Comparison of ENCODE assay signal across 8 cellular contexts in the genomic region with DNA sequence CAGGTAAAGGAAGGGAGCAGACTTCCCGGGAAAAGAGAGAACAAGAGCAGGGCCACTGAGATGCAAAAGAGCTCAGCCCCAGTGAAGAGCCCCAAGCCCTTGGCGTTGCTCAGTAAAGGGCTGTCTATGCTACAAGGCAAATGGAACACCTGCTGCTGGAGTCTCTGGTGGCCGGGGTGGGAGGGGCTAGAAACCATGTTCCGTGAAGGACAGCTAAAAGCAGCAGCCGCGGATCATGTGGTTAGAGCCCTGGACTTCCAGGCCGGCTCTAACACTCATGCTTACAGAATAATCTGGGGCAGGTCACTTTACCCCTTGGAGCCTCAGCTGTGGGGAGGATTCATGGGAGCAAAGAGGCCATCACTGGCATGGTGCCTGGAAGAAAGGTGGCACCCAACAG. TPM values are rescaled to one million over a fixed set of nuclear protein-coding genes. Genes with fewer than 3 reads are reported as not detected.
DNase-seq lines count a peak whose midpoint lies in the region; ATAC-seq and TF ChIP-seq lines count a peak whose summit lies in the region.

No MANE protein-coding gene starts in this region.

- H3K4me1 ChIP-seq in ascending aorta (peaks cover 5 to 6% of the 10 kb centered on the region in 2 donors), gastroesophageal sphincter (peaks cover 0 to 14% (median 3%) of the 10 kb centered on the region in 3 donors)

- H3K4me3 ChIP-seq in ascending aorta (no peak overlapping the region), gastroesophageal sphincter (no peak overlapping the region)

- peaks cover 94% of the 10 kb centered on the region for H3K36me3 Mint-ChIP-seq in activated T-helper 17 cell treated with anti-CD3 and anti-CD28 coated beads, Interleukin-2, amount 50 U/mL, for 72 hours (ENCODE audit: low read depth)

- H3K27me3 ChIP-seq in ascending aorta (no peaks in the 10 kb centered on the region), gastroesophageal sphincter (peaks cover 9% of the 10 kb centered on the region)

- H3K27ac Mint-ChIP-seq in activated T-helper 17 cell treated with anti-CD3 and anti-CD28 coated beads, Interleukin-2, amount 50 U/mL, for 72 hours = no peak overlapping the region

- H3K27ac ChIP-seq in ascending aorta = peak overlapping the region; percentile 22 to 64
- peak overlapping the region in 2 of 4 donors; percentile 52 to 72 for H3K27ac ChIP-seq in gastroesophageal sphincter

- no peaks in the 10 kb centered on the region for H3K9me3 Mint-ChIP-seq in activated T-helper 17 cell treated with anti-CD3 and anti-CD28 coated beads, Interleukin-2, amount 50 U/mL, for 72 hours

- H3K9me3 ChIP-seq in ascending aorta = no peaks in the 10 kb centered on the region
- H3K9me3 ChIP-seq in gastroesophageal sphincter = no peaks in the 10 kb centered on the region

- intact Hi-C loops in ascending aorta (cut with DNase I) = no loop called here

- peaks cover 33% of the 10 kb centered on the region for H3K4me1 Mint-ChIP-seq in activated T-helper 17 cell treated with anti-CD3 and anti-CD28 coated beads, Interleukin-2, amount 50 U/mL, for 72 hours

- TF ChIP-seq POLR2A in gastroesophageal sphincter (IDR thresholded peaks at IDR 0.05) = no peak

- H3K4me3 Mint-ChIP-seq in activated T-helper 17 cell treated with anti-CD3 and anti-CD28 coated beads, Interleukin-2, amount 50 U/mL, for 72 hours = no peak overlapping the region

- no peak for TF ChIP-seq EP300 in gastroesophageal sphincter (IDR thresholded peaks at IDR 0.05)

- ATAC-seq in GM21447 (IDR thresholded peaks at IDR 0.05; ENCODE audit: unreplicated experiment) = peak; percentile 62
- ATAC-seq in gastroesophageal sphincter = no peak
- ATAC-seq in left lobe of liver = no peak
- no peak for ATAC-seq in activated T-helper 17 cell treated with anti-CD3 and anti-CD28 coated beads, Interleukin-2, amount 50 U/mL, for 72 hours (replicated peaks)

- no peak for TF ChIP-seq CTCF in ascending aorta (IDR thresholded peaks at IDR 0.05)
- TF ChIP-seq CTCF in gastroesophageal sphincter (IDR thresholded peaks at IDR 0.05) = no peak

- 20 to 50% methylated on average over 1 to 7 of the region's 7 CpGs for WGBS in gastroesophageal sphincter (ENCODE audit: low coverage in 1 of 2), 2 donors

- no peaks in the 10 kb centered on the region for H3K36me3 ChIP-seq in ascending aorta
- no peaks in the 10 kb centered on the region for H3K36me3 ChIP-seq in gastroesophageal sphincter

- DNase-seq in DMS79 treated with DMSO at 0.1 percent for 48 hours (lab: John Stamatoyannopoulos, UW) (peak; percentile 88), NCI-H1436 (lab: John Stamatoyannopoulos, UW) (peak; percentile 83), ascending aorta (ENCODE audit: low spot score in 2 of 2) (no peak), SKM-1 treated with dmso at 0.1 percent for 144 hours (lab: John Stamatoyannopoulos, UW; ENCODE audit: unreplicated experiment) (no peak), left lobe of liver (ENCODE audit: low spot score) (no peak)

- no peaks in the 10 kb centered on the region for H3K27me3 Mint-ChIP-seq in activated T-helper 17 cell treated with anti-CD3 and anti-CD28 coated beads, Interleukin-2, amount 50 U/mL, for 72 hours

RNA-seq across cellular contexts. Expression of a gene that starts 17.8 kb away (rescaled TPM):
- total RNA-seq in ascending aorta = not detected
- total RNA-seq in gastroesophageal sphincter = 1 to 10 TPM in 3 of 4 donors, under 1 TPM in 1; 0.93 to 1.8 (median 1.5) TPM
- total RNA-seq in left lobe of liver = 0.83 TPM
- total RNA-seq in activated T-helper 17 cell treated with anti-CD3 and anti-CD28 coated beads, Interleukin-2, amount 50 U/mL, for 72 hours = 10 to 100 TPM; 33.1 to 95.9 TPM

RNA-seq across cellular contexts. Expression of a gene that starts 38.4 kb away (rescaled TPM):
- total RNA-seq in ascending aorta = 14.9 TPM
- total RNA-seq in gastroesophageal sphincter = 10 to 100 TPM; 14.4 to 25.3 (median 17.1) TPM
- total RNA-seq in left lobe of liver = 5.4 TPM
- total RNA-seq in activated T-helper 17 cell treated with anti-CD3 and anti-CD28 coated beads, Interleukin-2, amount 50 U/mL, for 72 hours = 10 to 100 TPM; 12.1 to 12.5 TPM

RNA-seq across cellular contexts. Expression of a gene that starts 44.4 kb away (rescaled TPM):
- total RNA-seq in ascending aorta = 15.5 TPM
- total RNA-seq in gastroesophageal sphincter = 10 to 100 TPM in 3 of 4 donors, 1 to 10 TPM in 1; 7.0 to 23.4 (median 12.3) TPM
- total RNA-seq in left lobe of liver = 0.25 TPM
- 1 to 10 TPM in 1 of 2 donors, under 1 TPM in 1; 0.37 to 1.7 TPM for total RNA-seq in activated T-helper 17 cell treated with anti-CD3 and anti-CD28 coated beads, Interleukin-2, amount 50 U/mL, for 72 hours

Comparison
In these comparisons a context has a peak if more than half of its experiments do, and no peak if none do; other contexts are left out.
1. DNase-seq: peak in DMS79 treated with DMSO at 0.1 percent for 48 hours (single experiment) and NCI-H1436 (single experiment); none in ascending aorta (0 of 2), SKM-1 treated with dmso at 0.1 percent for 144 hours (single experiment) and left lobe of liver (single experiment).
2. RNA of a gene that starts 17.8 kb away (total RNA-seq): 33.1 to 95.9 TPM in activated T-helper 17 cell treated with anti-CD3 and anti-CD28 coated beads, Interleukin-2, amount 50 U/mL, for 72 hours; 0.93 to 1.8 TPM in gastroesophageal sphincter, 0.83 TPM in left lobe of liver (single experiment) and not detected in ascending aorta (single experiment); every median in the first group is over 10 times any median in the second.